In the genomic region with DNA sequence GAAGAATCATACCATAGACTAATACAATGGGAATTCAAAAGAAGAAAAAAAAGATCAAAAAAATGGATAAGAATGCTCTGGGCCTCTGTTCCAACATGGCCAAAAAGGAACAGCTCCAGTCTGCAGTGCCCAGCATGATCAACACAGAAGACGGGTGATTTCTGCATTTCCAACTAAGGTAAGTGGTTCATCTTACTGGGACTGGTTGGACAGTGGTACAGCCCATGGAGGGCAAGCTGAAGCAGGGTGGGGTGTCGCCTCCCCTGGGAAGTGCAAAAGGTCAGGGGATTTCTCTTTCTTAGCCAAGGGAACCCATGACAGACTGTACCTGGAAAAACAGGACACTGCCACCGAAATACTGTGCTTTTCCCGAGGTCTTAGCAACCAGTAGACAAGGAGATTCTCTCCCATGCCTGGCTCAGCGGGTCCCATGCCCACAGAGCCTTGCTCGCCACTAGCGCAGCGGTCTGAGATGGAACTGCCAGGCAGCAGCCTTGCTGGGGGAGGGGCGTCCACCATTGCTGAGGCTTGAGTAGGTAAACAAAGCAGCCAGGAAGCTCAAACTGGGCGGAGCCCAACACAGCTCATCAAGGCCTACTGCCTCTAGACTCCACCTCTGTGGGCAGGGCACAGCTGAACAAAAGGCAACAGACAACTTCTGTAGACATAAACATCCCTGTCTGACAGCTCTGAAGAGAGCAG, we compare ENCODE assay signal across 14 cellular contexts.
DNase-seq lines count a peak whose midpoint lies in the region; ATAC-seq and TF ChIP-seq lines count a peak whose summit lies in the region.
"Had no signal": no experiment of that assay in that cellular context is flagged by ENCODE, and none has a peak within 500 bp of the region (broad histone marks: within the 10 kb centered on the region; RNA-seq: fewer than 3 reads in every experiment).

No MANE protein-coding gene starts in this region.

- H3K4me3 ChIP-seq in BE2C (ENCODE audit: low read depth, low read length) (no peak overlapping the region), coronary artery (no peak overlapping the region)

- no peaks in the 10 kb centered on the region for H3K36me3 Mint-ChIP-seq in activated T-cell treated with anti-CD3 and anti-CD28 coated beads, Interleukin-2, amount 50 U/mL, for 72 hours (ENCODE audit: insufficient read depth in 2 of 2)
- H3K36me3 Mint-ChIP-seq: IgD-negative memory B cell; stimulated activated memory B cell treated with anti-CD40 and anti-IgM and Interleukin-4, amounts not matched to agents 10 μg/mL and 1 μg/mL and 100 μg/mL, for 72 hours had no signal

- ATAC-seq in activated T-cell treated with anti-CD3 and anti-CD28 coated beads, Interleukin-2, amount 50 U/mL, for 72 hours (replicated peaks in 1 of 2): no peak
- ATAC-seq: stimulated activated memory B cell treated with anti-CD40 and anti-IgM and Interleukin-4, amounts not matched to agents 10 μg/mL and 1 μg/mL and 100 μg/mL, for 72 hours had no signal

- H3K4me3 Mint-ChIP-seq in activated T-cell treated with anti-CD3 and anti-CD28 coated beads, Interleukin-2, amount 50 U/mL, for 72 hours: no peak overlapping the region
- H3K4me3 Mint-ChIP-seq: IgD-negative memory B cell; stimulated activated memory B cell treated with anti-CD40 and anti-IgM and Interleukin-4, amounts not matched to agents 10 μg/mL and 1 μg/mL and 100 μg/mL, for 72 hours had no signal

- H3K36me3 ChIP-seq in BE2C: no peaks in the 10 kb centered on the region

- DNase-seq in BE2C (peak; percentile 57), NCI-H1436 (lab: John Stamatoyannopoulos, UW) (peak; percentile 91), amniotic epithelial cell (ENCODE audit: low read depth) (peak; percentile 86), left kidney (ENCODE audit: low read depth, low spot score) (peak; percentile 94), coronary artery (ENCODE audit: low spot score) (no peak), GM13977 (ENCODE audit: low spot score) (no peak), T-helper 1 cell (no peak)
- DNase-seq in activated T-cell treated with anti-CD3 and anti-CD28 coated beads, Interleukin-2, amount 50 U/mL, for 72 hours: no peak
- DNase-seq: activated T-cell treated with anti-CD3 and anti-CD28 coated beads, Interleukin-2, amount 50 U/mL, for 1 hour; midbrain; NCI-H524; stimulated activated CD4-positive, alpha-beta T cell treated with anti-CD3 and anti-CD28 coated beads, Interleukin-12 subunit alpha, Interleukin-12 subunit beta, amount 100 ng/mL, for 4 hours had no signal

- H3K27me3 ChIP-seq in BE2C: peaks cover 24% of the 10 kb centered on the region

- TF ChIP-seq CTCF in BE2C (IDR thresholded peaks at IDR 0.05; ENCODE audit: low read depth, low read length): no peak
- TF ChIP-seq CTCF in coronary artery (IDR thresholded peaks at IDR 0.05): no peak
- no peak for TF ChIP-seq CTCF in GM13977 (IDR thresholded peaks at IDR 0.05; ENCODE audit: extremely low read depth, insufficient read depth, missing control alignments)

- peaks cover 3 to 10% of the 10 kb centered on the region in 2 donors for H3K9me3 Mint-ChIP-seq in activated T-cell treated with anti-CD3 and anti-CD28 coated beads, Interleukin-2, amount 50 U/mL, for 72 hours

- H3K27me3 Mint-ChIP-seq in activated T-cell treated with anti-CD3 and anti-CD28 coated beads, Interleukin-2, amount 50 U/mL, for 72 hours (ENCODE audit: low read depth): peaks cover 2% of the 10 kb centered on the region
- H3K27me3 Mint-ChIP-seq: IgD-negative memory B cell had no signal

- H3K27ac ChIP-seq in coronary artery: no peak overlapping the region

- H3K4me1 Mint-ChIP-seq in activated T-cell treated with anti-CD3 and anti-CD28 coated beads, Interleukin-2, amount 50 U/mL, for 72 hours (ENCODE audit: low read depth): no peaks in the 10 kb centered on the region
- H3K4me1 Mint-ChIP-seq: stimulated activated memory B cell treated with anti-CD40 and anti-IgM and Interleukin-4, amounts not matched to agents 10 μg/mL and 1 μg/mL and 100 μg/mL, for 72 hours had no signal

- no peaks in the 10 kb centered on the region for H3K4me1 ChIP-seq in BE2C

- no peak overlapping the region for H3K27ac Mint-ChIP-seq in activated T-cell treated with anti-CD3 and anti-CD28 coated beads, Interleukin-2, amount 50 U/mL, for 72 hours
- H3K27ac Mint-ChIP-seq: stimulated activated memory B cell treated with anti-CD40 and anti-IgM and Interleukin-4, amounts not matched to agents 10 μg/mL and 1 μg/mL and 100 μg/mL, for 72 hours had no signal

- H3K9me3 ChIP-seq in BE2C: no peaks in the 10 kb centered on the region

- in situ Hi-C loops in GM13977 (cut with MboI; ENCODE audit: low pct_unique_long_range_greater_than_20kb, low sequenced_read_pairs, unreplicated experiment): no loop called here

Comparison
In these comparisons a context has a peak if more than half of its experiments do, and no peak if none do; other contexts are left out.
1. DNase-seq: peak in BE2C (single experiment), NCI-H1436 (single experiment), amniotic epithelial cell (single experiment) and left kidney (single experiment); none in coronary artery (single experiment), GM13977 (single experiment), T-helper 1 cell (0 of 5) and activated T-cell treated with anti-CD3 and anti-CD28 coated beads, Interleukin-2, amount 50 U/mL, for 72 hours (0 of 2).